Comparison of ENCODE assay signal across 20 cellular contexts in the genomic region with DNA sequence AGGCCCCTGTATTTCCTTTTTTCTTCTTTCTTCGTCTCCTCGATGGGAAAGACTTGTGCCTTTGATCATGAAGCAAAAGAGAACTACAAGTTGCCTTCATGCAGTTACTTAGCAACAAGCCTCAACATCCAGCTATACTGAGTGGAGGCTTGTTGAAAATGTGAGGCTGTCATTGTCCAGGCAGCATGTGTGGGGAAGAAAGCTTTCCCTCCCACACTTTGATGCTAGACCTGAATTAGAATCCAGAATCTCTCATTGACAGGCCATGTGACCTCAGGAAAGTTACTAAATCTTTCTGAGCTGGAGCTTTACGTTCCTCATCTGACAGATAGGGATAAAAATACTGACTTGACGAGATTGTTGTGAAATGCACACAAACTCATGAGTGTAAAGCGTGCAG. TPM values are rescaled to one million over a fixed set of nuclear protein-coding genes. Genes with fewer than 3 reads are reported as not detected.
"Had no signal": no experiment of that assay in that cellular context is flagged by ENCODE, and none has a peak within 500 bp of the region (broad histone marks: within the 10 kb centered on the region; RNA-seq: fewer than 3 reads in every experiment).

No MANE protein-coding gene starts in this region.

- H3K27me3 ChIP-seq: esophagus muscularis mucosa, gastroesophageal sphincter, spleen, tibial artery, upper lobe of right lung, vagina had no signal

- H3K4me3 Mint-ChIP-seq: effector memory CD8-positive, alpha-beta T cell; naive thymus-derived CD4-positive, alpha-beta T cell; nephron progenitor cell had no signal

- DNase-seq: effector memory CD8-positive, alpha-beta T cell; glutamatergic neuron; naive thymus-derived CD4-positive, alpha-beta T cell; nephron progenitor cell; psoas muscle; spleen; stimulated activated CD4-positive, alpha-beta T cell treated with anti-CD3 and anti-CD28 coated beads, Interleukin-15, amount 100 ng/mL, for 24 hours; stimulated activated CD4-positive, alpha-beta T cell treated with anti-CD3 and anti-CD28 coated beads, Interleukin-1b, Interleukin-23, amount 100 ng/mL, for 48 hours; stimulated activated CD4-positive, alpha-beta T cell treated with anti-CD3 and anti-CD28 coated beads, Interleukin-4, amount 100 ng/mL, for 24 hours; stimulated activated naive CD4-positive, alpha-beta T cell; tibial artery; upper lobe of right lung had no signal

- H3K4me3 ChIP-seq: esophagus muscularis mucosa, gastroesophageal sphincter, psoas muscle, spleen, tibial artery, upper lobe of right lung, vagina had no signal

- H3K27ac ChIP-seq: epithelial cell of prostate, esophagus muscularis mucosa, gastroesophageal sphincter, parathyroid adenoma, psoas muscle, spleen, tibial artery, upper lobe of right lung, vagina had no signal

- H3K4me1 Mint-ChIP-seq: nephron progenitor cell had no signal

- H3K9me3 Mint-ChIP-seq: effector memory CD8-positive, alpha-beta T cell; naive thymus-derived CD4-positive, alpha-beta T cell; nephron progenitor cell had no signal

- H3K27me3 Mint-ChIP-seq: effector memory CD8-positive, alpha-beta T cell; naive thymus-derived CD4-positive, alpha-beta T cell had no signal

- H3K27ac Mint-ChIP-seq: effector memory CD8-positive, alpha-beta T cell; nephron progenitor cell had no signal

- ATAC-seq: effector memory CD8-positive, alpha-beta T cell; gastroesophageal sphincter; naive thymus-derived CD4-positive, alpha-beta T cell; psoas muscle; sciatic nerve; upper lobe of right lung had no signal

RNA-seq across cellular contexts. Expression of gene EFCAB12, which starts 35.3 kb away (rescaled TPM):
- total RNA-seq: fibroblast of villous mesenchyme, psoas muscle, skeletal muscle tissue, vagina had no signal
